ENCODE assay signal across 28 cellular contexts in the genomic region with DNA sequence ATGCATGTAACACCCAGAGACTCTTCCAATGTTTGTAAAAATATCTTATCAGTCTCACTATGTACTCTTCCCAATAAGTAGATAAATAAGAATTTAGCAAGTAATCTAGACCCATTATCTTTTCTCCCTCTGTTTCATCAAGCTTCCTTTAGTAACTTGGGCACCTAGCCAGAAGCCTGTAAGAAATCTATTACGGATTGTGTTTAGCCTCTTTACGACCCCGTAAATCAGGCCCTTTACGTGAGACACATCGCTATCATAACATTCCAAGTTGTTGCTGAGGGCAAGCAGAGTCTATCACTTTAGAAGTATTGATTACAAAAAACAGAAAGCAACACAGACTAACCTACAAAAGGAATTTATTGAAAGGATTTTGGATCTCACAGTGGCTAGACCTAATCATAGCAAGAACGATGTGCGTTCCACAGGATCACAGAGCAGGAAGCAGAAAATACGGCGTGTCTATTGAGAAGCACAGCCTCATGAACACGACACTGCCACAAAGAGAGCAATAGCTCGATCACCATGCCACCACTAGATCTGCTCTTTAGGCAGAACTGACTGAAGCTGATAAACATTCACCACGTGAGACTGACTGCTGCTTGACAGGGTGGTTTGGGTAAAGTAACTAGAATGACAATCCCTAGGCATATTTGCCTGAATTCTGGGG.
A peak's percentile ranks its signal among the peaks of the same experiment; 100 is the strongest.
DNase-seq lines count a peak whose midpoint lies in the region; ATAC-seq and TF ChIP-seq lines count a peak whose summit lies in the region.
"Had no signal": no experiment of that assay in that cellular context is flagged by ENCODE, and none has a peak within 500 bp of the region (broad histone marks: within the 10 kb centered on the region; RNA-seq: fewer than 3 reads in every experiment).

No MANE protein-coding gene starts in this region.

- no peak overlapping the region for H3K23ac ChIP-seq in mesenchymal stem cell (ENCODE audit: low read length in 2 of 2)

- H3K79me2 ChIP-seq in PC-3 (ENCODE audit: low read length) (no peaks in the 10 kb centered on the region), smooth muscle cell (ENCODE audit: low read depth) (no peaks in the 10 kb centered on the region)

- H4K8ac ChIP-seq in mesenchymal stem cell (ENCODE audit: low read length): no peak overlapping the region

- H3K4me1 ChIP-seq in cardiac muscle cell (ENCODE audit: low read depth) (no peaks in the 10 kb centered on the region), heart right ventricle (no peaks in the 10 kb centered on the region), PC-3 (ENCODE audit: insufficient read depth, low read length) (no peaks in the 10 kb centered on the region), mesenchymal stem cell (ENCODE audit: control insufficient read depth, insufficient read depth, low read depth, low read length) (no peaks in the 10 kb centered on the region), smooth muscle cell (ENCODE audit: low read depth) (no peaks in the 10 kb centered on the region), psoas muscle (no peaks in the 10 kb centered on the region)
- H3K4me1 ChIP-seq: gastrocnemius medialis had no signal

- BruUV-seq in PC-3 (replicated peaks; lab: Mats Ljungman, UMichigan): no TSS peak

- H3K9ac ChIP-seq in PC-3 (ENCODE audit: low read length) (no peak overlapping the region), mesenchymal stem cell (ENCODE audit: low read length) (no peak overlapping the region), smooth muscle cell (ENCODE audit: low read depth) (no peak overlapping the region)

- ATAC-seq in heart right ventricle (no peak), PC-3 (peak; percentile 53), psoas muscle (no peak)
- ATAC-seq: activated CD4-positive, alpha-beta T cell treated with anti-CD3 and anti-CD28 coated beads for 36 hours; activated CD8-positive, alpha-beta T cell treated with anti-CD3 and anti-CD28 coated beads, Interleukin-2, amount 10 ng/mL, durations not matched to agents 7 days and 5 days; gastrocnemius medialis; K562; left ventricle myocardium superior; natural killer cell treated with Interleukin-12 subunit alpha and Interleukin-12 subunit beta and Interleukin-15 and Interleukin-18, amount 100 ng/mL, for 72 hours had no signal

- H2AFZ ChIP-seq in PC-3 (ENCODE audit: low read length) (0 out of 2 replicates have a peak overlapping the region, but pooled peaks have one; percentile 36), mesenchymal stem cell (ENCODE audit: low read depth, low read length) (peak overlapping the region; percentile 10), smooth muscle cell (ENCODE audit: low read depth) (peak overlapping the region; percentile 95)

- no peak overlapping the region for H4K91ac ChIP-seq in mesenchymal stem cell (ENCODE audit: low read length)

- no peak overlapping the region for H3K4ac ChIP-seq in mesenchymal stem cell (ENCODE audit: low read depth in 1 of 2, low read length in 2 of 2)

- POLR2A ChIA-PET in PC-3 (lab: Charles Lee; ENCODE audit: unreplicated experiment): no interaction called here

- H3K27me3 ChIP-seq in cardiac muscle cell (no peaks in the 10 kb centered on the region), heart right ventricle (no peaks in the 10 kb centered on the region), PC-3 (ENCODE audit: low read length) (no peaks in the 10 kb centered on the region), mesenchymal stem cell (ENCODE audit: control insufficient read depth in 1 of 2, insufficient read depth in 1 of 2, low read length in 2 of 2) (no peaks in the 10 kb centered on the region), smooth muscle cell (ENCODE audit: low read depth) (no peaks in the 10 kb centered on the region), psoas muscle (ENCODE audit: insufficient read depth in 3 of 3, low read length in 2 of 3) (no peaks in the 10 kb centered on the region)
- H3K27me3 ChIP-seq: gastrocnemius medialis, MG63, ovary had no signal

- no peak overlapping the region for H2BK5ac ChIP-seq in mesenchymal stem cell (ENCODE audit: low read depth, low read length, poor library complexity, severe bottlenecking)

- H4K20me1 ChIP-seq in PC-3 (ENCODE audit: low read length) (no peaks in the 10 kb centered on the region), smooth muscle cell (ENCODE audit: low read depth) (no peaks in the 10 kb centered on the region)

- H2BK120ac ChIP-seq in mesenchymal stem cell (ENCODE audit: low read depth, low read length): no peak overlapping the region

- WGBS in heart right ventricle, 2 donors: 21 to 30% methylated on average over 12 of the region's 12 CpGs
- WGBS in mesenchymal stem cell: 49% methylated on average over 11 of the region's 12 CpGs
- WGBS in smooth muscle cell (ENCODE audit: low lambda C conversion rate): 17% methylated on average over 12 of the region's 12 CpGs
- 16 to 21% (median 19%) methylated on average over 12 of the region's 12 CpGs for WGBS in psoas muscle, 3 donors

- no peak overlapping the region for H3K18ac ChIP-seq in mesenchymal stem cell (ENCODE audit: low read depth in 1 of 2, low read length in 2 of 2)

- no peak overlapping the region for H2BK12ac ChIP-seq in mesenchymal stem cell (ENCODE audit: low read length in 2 of 2)

- DNase-seq in cardiac muscle cell (ENCODE audit: low read depth in 1 of 2, low spot score in 1 of 2) (peak in 1 of 2 donors; percentile 24), heart right ventricle (no peak), PC-3 (no peak), mesenchymal stem cell (no peak), smooth muscle cell (lab: John Stamatoyannopoulos, UW; ENCODE audit: unreplicated experiment) (no peak), amygdala (lab: John Stamatoyannopoulos, UW) (no peak), psoas muscle (no peak), ureter (ENCODE audit: low spot score) (no peak)
- DNase-seq: activated CD4-positive, alpha-beta T cell treated with anti-CD3 and anti-CD28 coated beads for 36 hours; activated CD8-positive, alpha-beta T cell treated with anti-CD3 and anti-CD28 coated beads, Interleukin-2, amount 10 ng/mL, durations not matched to agents 7 days and 5 days; activated effector memory CD4-positive, alpha-beta T cell treated with Interleukin-2 at 50 U/mL for 16 hours; CD8-positive, alpha-beta memory T cell; central memory CD4-positive, alpha-beta T cell; DMS53; gastrocnemius medialis; GDM1; H7; left ventricle myocardium superior; MG63; NCI-H1105 treated with DMSO at 0.1 percent for 48 hours; NCI-H2081; NCI-H345; NCI-H774; ovary; stimulated activated CD4-positive, alpha-beta T cell treated with anti-CD3 and anti-CD28 coated beads, Interleukin-2, amount 100 ng/mL, for 48 hours; T-helper 1 cell had no signal

- no peak overlapping the region for H3K14ac ChIP-seq in mesenchymal stem cell (ENCODE audit: low read length in 2 of 2)

- CTCF ChIA-PET in PC-3 (lab: Charles Lee): no interaction called here

- no peaks in the 10 kb centered on the region for H3K9me3 ChIP-seq in cardiac muscle cell (ENCODE audit: low read depth)
- peaks cover 0 to 6% (median 0%) of the 10 kb centered on the region in 11 donors for H3K9me3 ChIP-seq in heart right ventricle
- no peaks in the 10 kb centered on the region for H3K9me3 ChIP-seq in PC-3 (ENCODE audit: low read length)
- H3K9me3 ChIP-seq in mesenchymal stem cell (ENCODE audit: control insufficient read depth, low read length): no peaks in the 10 kb centered on the region
- no peaks in the 10 kb centered on the region for H3K9me3 ChIP-seq in smooth muscle cell (replicated peaks; ENCODE audit: low read depth)
- H3K9me3 ChIP-seq in psoas muscle: no peaks in the 10 kb centered on the region
- H3K9me3 ChIP-seq: gastrocnemius medialis, MG63, ovary had no signal

- H3K36me3 ChIP-seq in cardiac muscle cell (no peaks in the 10 kb centered on the region), heart right ventricle (no peaks in the 10 kb centered on the region), PC-3 (ENCODE audit: low read depth, low read length) (no peaks in the 10 kb centered on the region), mesenchymal stem cell (ENCODE audit: control insufficient read depth in 1 of 2, insufficient read depth in 2 of 2, low read depth in 1 of 2, low read length in 2 of 2) (no peaks in the 10 kb centered on the region), smooth muscle cell (ENCODE audit: low read depth) (no peaks in the 10 kb centered on the region), psoas muscle (ENCODE audit: insufficient read depth in 1 of 2, low read depth in 1 of 2) (no peaks in the 10 kb centered on the region)
- H3K36me3 ChIP-seq: gastrocnemius medialis, MG63, ovary had no signal

- no peaks in the 10 kb centered on the region for H3K79me1 ChIP-seq in mesenchymal stem cell (replicated peaks; ENCODE audit: low read length, poor library complexity, severe bottlenecking)

- H3K27ac ChIP-seq in cardiac muscle cell (peak overlapping the region; percentile 60), heart right ventricle (no peak overlapping the region), PC-3 (ENCODE audit: low read length) (no peak overlapping the region), mesenchymal stem cell (ENCODE audit: low read length, poor library complexity, severe bottlenecking) (no peak overlapping the region), smooth muscle cell (ENCODE audit: low read depth) (no peak overlapping the region), psoas muscle (no peak overlapping the region)
- H3K27ac ChIP-seq: gastrocnemius medialis, ovary had no signal

- no peak overlapping the region for H2BK15ac ChIP-seq in mesenchymal stem cell (ENCODE audit: low read depth, poor library complexity, severe bottlenecking)

- intact Hi-C loops in heart right ventricle (cut with DNase I) (no loop called here), PC-3 (cut with micrococcal nuclease) (no loop called here), psoas muscle (cut with DNase I) (no loop called here)

- TF ChIP-seq CTCF in cardiac muscle cell (IDR thresholded peaks at IDR 0.05; ENCODE audit: low read depth, low read length): no peak
- no peak for TF ChIP-seq CTCF in heart right ventricle (IDR thresholded peaks at IDR 0.05)
- TF ChIP-seq CTCF in PC-3 (conservative IDR thresholded peaks at IDR 0.05; ENCODE audit: low read depth, low read length): no peak
- no peak for TF ChIP-seq CTCF in smooth muscle cell (IDR thresholded peaks at IDR 0.05; ENCODE audit: borderline replicate concordance, insufficient read depth, poor library complexity, severe bottlenecking)
- TF ChIP-seq CTCF in psoas muscle (IDR thresholded peaks at IDR 0.05): no peak

- peak overlapping the region; percentile 40 for H3K4me2 ChIP-seq in PC-3 (ENCODE audit: low read length)
- no peak overlapping the region for H3K4me2 ChIP-seq in mesenchymal stem cell (ENCODE audit: low read length, poor library complexity, severe bottlenecking)
- peak overlapping the region; percentile 69 for H3K4me2 ChIP-seq in smooth muscle cell

- no peaks in the 10 kb centered on the region for H3F3A ChIP-seq in PC-3 (ENCODE audit: low read length, unreplicated experiment)
- no peaks in the 10 kb centered on the region for H3F3A ChIP-seq in smooth muscle cell (ENCODE audit: low read depth)

- H3K9me2 ChIP-seq in PC-3 (replicated peaks; ENCODE audit: low read length): no peaks in the 10 kb centered on the region

- H3K4me3 ChIP-seq in cardiac muscle cell (no peak overlapping the region), heart right ventricle (no peak overlapping the region), PC-3 (ENCODE audit: low read length) (0 out of 2 replicates have a peak overlapping the region, but pooled peaks have one; percentile 22), mesenchymal stem cell (ENCODE audit: insufficient read depth in 1 of 2, low read depth in 1 of 2, low read length in 2 of 2) (no peak overlapping the region), smooth muscle cell (peak overlapping the region; percentile 14), psoas muscle (no peak overlapping the region)
- H3K4me3 ChIP-seq: gastrocnemius medialis, K562, MG63, ovary had no signal

- no peak overlapping the region for H2AK5ac ChIP-seq in mesenchymal stem cell (ENCODE audit: low read length, severe bottlenecking)

Comparison
In these comparisons a context has a peak if more than half of its experiments do, and no peak if none do; other contexts are left out.
1. H3K4me3 ChIP-seq: peak in PC-3 (single experiment) and smooth muscle cell (single experiment); none in cardiac muscle cell (single experiment), heart right ventricle (0 of 10), mesenchymal stem cell (0 of 2) and psoas muscle (single experiment).
2. H2AFZ ChIP-seq: peak in every context shown above with its lines; median percentile 95 in smooth muscle cell; 36 in PC-3; 10 in mesenchymal stem cell.